9 cellular contexts compared by ENCODE assay signal in genomic region chr12:47705239-47705570, GRCh38. TPM values are rescaled to one million over a fixed set of nuclear protein-coding genes. Genes with fewer than 3 reads are reported as not detected.
DNase-seq lines count a peak whose midpoint lies in the region; FAIRE-seq and TF ChIP-seq lines count a peak whose summit lies in the region.
"Had no signal": no experiment of that assay in that cellular context is flagged by ENCODE, and none has a peak within 500 bp of the region (broad histone marks: within the 10 kb centered on the region; RNA-seq: fewer than 3 reads in every experiment).

No MANE protein-coding gene starts in this region.

- no peaks in the 10 kb centered on the region for H3K9me3 Mint-ChIP-seq in activated CD4-positive, alpha-beta T cell treated with anti-CD3 and anti-CD28 coated beads, Interleukin-2, amount 10 ng/mL, durations not matched to agents 24 days and 14 days
- H3K9me3 Mint-ChIP-seq in activated naive CD8-positive, alpha-beta T cell treated with anti-CD3 and anti-CD28 coated beads for 36 hours, result no peaks in the 10 kb centered on the region

- H3K9me1 ChIP-seq in keratinocyte (ENCODE audit: control insufficient read depth, extremely low read depth, insufficient read depth, low read length), result no peaks in the 10 kb centered on the region

- H3K27ac ChIP-seq in keratinocyte (ENCODE audit: control insufficient read depth, insufficient read depth, low read length) (peak overlapping the region; percentile 88), temporal lobe (ENCODE audit: low read depth, low read length) (peak overlapping the region; percentile 67)

- no peaks in the 10 kb centered on the region for H3K27me3 Mint-ChIP-seq in activated CD4-positive, alpha-beta T cell treated with anti-CD3 and anti-CD28 coated beads, Interleukin-2, amount 10 ng/mL, durations not matched to agents 24 days and 14 days
- H3K27me3 Mint-ChIP-seq in activated naive CD8-positive, alpha-beta T cell treated with anti-CD3 and anti-CD28 coated beads for 36 hours, result no peaks in the 10 kb centered on the region

- H3K36me3 Mint-ChIP-seq in activated CD4-positive, alpha-beta T cell treated with anti-CD3 and anti-CD28 coated beads, Interleukin-2, amount 10 ng/mL, durations not matched to agents 24 days and 14 days (ENCODE audit: low read depth), result peaks cover 27% of the 10 kb centered on the region
- H3K36me3 Mint-ChIP-seq in activated naive CD8-positive, alpha-beta T cell treated with anti-CD3 and anti-CD28 coated beads for 36 hours, result peaks cover 21% of the 10 kb centered on the region

- peaks cover 11% of the 10 kb centered on the region for H3K4me1 ChIP-seq in keratinocyte (ENCODE audit: control insufficient read depth, extremely low read depth, insufficient read depth, low read length)

- no peaks in the 10 kb centered on the region for H4K20me1 ChIP-seq in keratinocyte (ENCODE audit: control insufficient read depth, extremely low read depth, insufficient read depth, low read length)

- no peak for DNase-seq in activated CD4-positive, alpha-beta T cell treated with anti-CD3 and anti-CD28 coated beads, Interleukin-2, amount 10 ng/mL, durations not matched to agents 24 days and 14 days
- DNase-seq in activated CD4-positive, alpha-beta T cell treated with anti-CD3 and anti-CD28 coated beads for 48 hours, result no peak
- DNase-seq in activated naive CD8-positive, alpha-beta T cell treated with anti-CD3 and anti-CD28 coated beads for 36 hours, result no peak
- DNase-seq in keratinocyte (ENCODE audit: low read depth, low spot score) (no peak), Ammon's horn (ENCODE audit: low spot score) (no peak), NCI-H748 (lab: John Stamatoyannopoulos, UW; ENCODE audit: unreplicated experiment) (no peak), NOMO-1 (lab: John Stamatoyannopoulos, UW; ENCODE audit: unreplicated experiment in 2 of 2) (no peak)

- intact Hi-C loops in activated CD4-positive, alpha-beta T cell treated with anti-CD3 and anti-CD28 coated beads, Interleukin-2, amount 10 ng/mL, durations not matched to agents 24 days and 14 days (cut with micrococcal nuclease), result loop anchor here (5.0 to 10.0 kb wide), 7 partner anchors 127 to 1978 kb away; partner anchors contain the start of genes ARID2 and SLC38A2

- H3K79me2 ChIP-seq in keratinocyte (ENCODE audit: control insufficient read depth, insufficient read depth, low read length), result peaks cover 23% of the 10 kb centered on the region

- H3K4me2 ChIP-seq in keratinocyte (ENCODE audit: control insufficient read depth, extremely low read depth, insufficient read depth, low read depth, low read length), result peak overlapping the region; percentile 72

- H3K9me3 ChIP-seq in keratinocyte (ENCODE audit: control insufficient read depth, low read depth, low read length), result no peaks in the 10 kb centered on the region

- H3K36me3 ChIP-seq in keratinocyte (ENCODE audit: control insufficient read depth in 2 of 2, extremely low read depth in 1 of 2, insufficient read depth in 2 of 2, low read length in 2 of 2), result peaks cover 2 to 3% of the 10 kb centered on the region in 2 experiments

- peak overlapping the region; percentile 80 for H3K9ac ChIP-seq in keratinocyte (ENCODE audit: control insufficient read depth, extremely low read depth, insufficient read depth, low read length)

- no peak for TF ChIP-seq CTCF in keratinocyte (optimal IDR thresholded peaks at IDR 0.05 in 1 of 3, IDR thresholded peaks at IDR 0.05 in 1 of 3, conservative IDR thresholded peaks at IDR 0.05 in 1 of 3; ENCODE audit: extremely low read depth in 1 of 3, insufficient read depth in 2 of 3, low read length in 3 of 3)

- H3K27ac Mint-ChIP-seq in activated CD4-positive, alpha-beta T cell treated with anti-CD3 and anti-CD28 coated beads, Interleukin-2, amount 10 ng/mL, durations not matched to agents 24 days and 14 days, result peak overlapping the region; percentile 85
- H3K27ac Mint-ChIP-seq in activated naive CD8-positive, alpha-beta T cell treated with anti-CD3 and anti-CD28 coated beads for 36 hours, result peak overlapping the region; percentile 47

- peak overlapping the region; percentile 97 for H3K4me3 Mint-ChIP-seq in activated CD4-positive, alpha-beta T cell treated with anti-CD3 and anti-CD28 coated beads, Interleukin-2, amount 10 ng/mL, durations not matched to agents 24 days and 14 days
- peak overlapping the region; percentile 97 for H3K4me3 Mint-ChIP-seq in activated naive CD8-positive, alpha-beta T cell treated with anti-CD3 and anti-CD28 coated beads for 36 hours

- dilution Hi-C loops in keratinocyte (cut with MboI; ENCODE audit: extremely low pct_ligation_motif_present, low sequenced_read_pairs), result no loop called here

- FAIRE-seq in keratinocyte (lab: Jason Lieb, UNC), result peak; percentile 32
- FAIRE-seq: D721Med had no signal

- peaks cover 55% of the 10 kb centered on the region for H3K4me1 Mint-ChIP-seq in activated CD4-positive, alpha-beta T cell treated with anti-CD3 and anti-CD28 coated beads, Interleukin-2, amount 10 ng/mL, durations not matched to agents 24 days and 14 days
- H3K4me1 Mint-ChIP-seq in activated naive CD8-positive, alpha-beta T cell treated with anti-CD3 and anti-CD28 coated beads for 36 hours, result peaks cover 46% of the 10 kb centered on the region

- peak overlapping the region; percentile 69 to 94 (median 93) for H3K4me3 ChIP-seq in keratinocyte (ENCODE audit: control insufficient read depth in 2 of 3, extremely low read depth in 1 of 3, insufficient read depth in 2 of 3, low read depth in 1 of 3, low read length in 3 of 3)

- no peaks in the 10 kb centered on the region for H3K27me3 ChIP-seq in keratinocyte (ENCODE audit: control insufficient read depth, extremely low read depth, insufficient read depth, low read length)

- H2AFZ ChIP-seq in keratinocyte (ENCODE audit: control insufficient read depth, low read length), result peak overlapping the region; percentile 83

RNA-seq across cellular contexts. Expression of gene RPAP3, which starts 0.6 kb away (rescaled TPM):
- 63.4 and 67.3 TPM in 2 replicates for total RNA-seq in activated CD4-positive, alpha-beta T cell treated with anti-CD3 and anti-CD28 coated beads, Interleukin-2, amount 10 ng/mL, durations not matched to agents 24 days and 14 days
- 10 to 100 TPM; 58.7 to 61.8 TPM for total RNA-seq in activated naive CD8-positive, alpha-beta T cell treated with anti-CD3 and anti-CD28 coated beads for 36 hours
- 10.2 to 22.9 TPM (median 11.8 TPM) in 3 replicates for polyA plus RNA-seq in keratinocyte
- 54.5 TPM for polyA plus RNA-seq in keratinocyte (2011; ENCODE audit: low read depth)
- polyA plus RNA-seq in keratinocyte (2011; cell fraction: cytosol; rRNA removed), result 9.6 and 19.9 TPM in 2 replicates
- polyA plus RNA-seq in keratinocyte (2011; cell fraction: nucleus; rRNA removed), result 12.4 and 17.7 TPM in 2 replicates
- polyA plus RNA-seq in keratinocyte (2012; ENCODE audit: low replicate concordance), result 10.8 and 16.3 TPM in 2 replicates
- 0.39 to 10.7 TPM (median 3.2 TPM) in 3 replicates for polyA minus RNA-seq in keratinocyte
- 3.8 TPM for polyA minus RNA-seq in keratinocyte (2011; cell fraction: cytosol; rRNA and poly(A)+ RNA removed)
- 5.4 and 12.2 TPM in 2 replicates for polyA minus RNA-seq in keratinocyte (2011; cell fraction: nucleus; rRNA and poly(A)+ RNA removed)
- total RNA-seq in temporal lobe, result 19.7 TPM

RNA-seq across cellular contexts. Expression of gene ENDOU, which starts 20.1 kb away (rescaled TPM):
- total RNA-seq in activated CD4-positive, alpha-beta T cell treated with anti-CD3 and anti-CD28 coated beads, Interleukin-2, amount 10 ng/mL, durations not matched to agents 24 days and 14 days, result 0.09 TPM in 1 of 2 replicates, not detected in the other
- under 1 TPM in 1 of 2 experiments, not detected in 1; 0.08 TPM for total RNA-seq in activated naive CD8-positive, alpha-beta T cell treated with anti-CD3 and anti-CD28 coated beads for 36 hours
- polyA plus RNA-seq in keratinocyte, result 0.28 to 0.35 TPM (median 0.33 TPM) in 3 replicates
- not detected for polyA plus RNA-seq in keratinocyte (2011; ENCODE audit: low read depth)
- polyA plus RNA-seq in keratinocyte (2011; cell fraction: cytosol; rRNA removed), result 0.04 TPM in 2 replicates
- 0.83 and 0.99 TPM in 2 replicates for polyA plus RNA-seq in keratinocyte (2011; cell fraction: nucleus; rRNA removed)
- 0.13 and 0.24 TPM in 2 replicates for polyA plus RNA-seq in keratinocyte (2012; ENCODE audit: low replicate concordance)
- 0.23 to 0.61 TPM in 2 of 3 replicates, not detected in the other for polyA minus RNA-seq in keratinocyte
- not detected for polyA minus RNA-seq in keratinocyte (2011; cell fraction: cytosol; rRNA and poly(A)+ RNA removed)
- 0.47 and 1.1 TPM in 2 replicates for polyA minus RNA-seq in keratinocyte (2011; cell fraction: nucleus; rRNA and poly(A)+ RNA removed)
- total RNA-seq in temporal lobe, result not detected

RNA-seq across cellular contexts. Expression of gene RAPGEF3, which starts 53.5 kb away (rescaled TPM):
- 3.6 and 4.5 TPM in 2 replicates for total RNA-seq in activated CD4-positive, alpha-beta T cell treated with anti-CD3 and anti-CD28 coated beads, Interleukin-2, amount 10 ng/mL, durations not matched to agents 24 days and 14 days
- under 1 TPM; 0.27 to 0.54 TPM for total RNA-seq in activated naive CD8-positive, alpha-beta T cell treated with anti-CD3 and anti-CD28 coated beads for 36 hours
- 4.1 to 5.7 TPM (median 5.1 TPM) in 3 replicates for polyA plus RNA-seq in keratinocyte
- polyA plus RNA-seq in keratinocyte (2011; ENCODE audit: low read depth), result 2.2 TPM
- 1.8 and 2.7 TPM in 2 replicates for polyA plus RNA-seq in keratinocyte (2011; cell fraction: cytosol; rRNA removed)
- polyA plus RNA-seq in keratinocyte (2011; cell fraction: nucleus; rRNA removed), result 13.1 and 17.2 TPM in 2 replicates
- 1.9 and 6.5 TPM in 2 replicates for polyA plus RNA-seq in keratinocyte (2012; ENCODE audit: low replicate concordance)
- 5.5 to 25.3 TPM (median 5.9 TPM) in 3 replicates for polyA minus RNA-seq in keratinocyte
- 8.1 TPM for polyA minus RNA-seq in keratinocyte (2011; cell fraction: cytosol; rRNA and poly(A)+ RNA removed)
- 5.7 and 7.1 TPM in 2 replicates for polyA minus RNA-seq in keratinocyte (2011; cell fraction: nucleus; rRNA and poly(A)+ RNA removed)
- total RNA-seq in temporal lobe, result 6.9 TPM
